9 cellular contexts compared by ENCODE assay signal in the genomic region with DNA sequence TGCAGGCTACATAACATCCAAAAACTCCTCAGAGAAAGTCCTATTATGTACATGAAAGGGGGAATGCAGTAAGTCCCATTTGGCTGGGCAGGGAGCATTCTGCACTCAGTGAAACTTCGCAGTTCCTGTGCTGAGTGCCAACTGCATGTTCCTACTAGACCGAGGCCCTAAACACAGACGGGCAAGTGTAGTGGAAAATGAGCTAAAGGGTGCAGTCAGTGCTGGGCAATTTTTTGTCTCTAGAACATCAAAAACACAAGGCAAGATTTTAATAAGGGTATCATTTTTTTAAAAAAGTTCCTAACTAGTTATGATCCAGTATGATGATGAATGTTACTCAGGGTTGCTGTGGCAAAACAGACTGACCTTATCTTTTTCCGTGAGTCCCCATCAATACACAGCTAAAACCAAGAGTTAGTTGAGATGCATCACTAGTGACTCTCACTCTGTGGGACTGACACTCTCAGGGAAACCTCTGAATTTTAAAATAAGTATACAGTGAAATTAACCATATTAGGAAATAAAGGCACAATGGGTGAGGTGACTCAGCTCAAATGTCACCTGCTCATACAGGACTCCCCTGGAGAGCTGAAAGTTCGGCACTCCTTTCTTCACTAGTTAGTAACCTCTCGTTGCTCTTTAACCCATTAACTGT.
DNase-seq lines count a peak whose midpoint lies in the region; ATAC-seq lines count a peak whose summit lies in the region.
"Had no signal": no experiment of that assay in that cellular context is flagged by ENCODE, and none has a peak within 500 bp of the region (broad histone marks: within the 10 kb centered on the region; RNA-seq: fewer than 3 reads in every experiment).

No MANE protein-coding gene starts in this region.

- DNase-seq in stimulated activated CD4-positive, alpha-beta T cell treated with anti-CD3 and anti-CD28 coated beads, Interleukin-4, amount 100 ng/mL, for 24 hours: peak; percentile 42
- DNase-seq in stimulated activated CD4-positive, alpha-beta T cell treated with anti-CD3 and anti-CD28 coated beads, Interleukin-4, amount 100 ng/mL, for 4 hours: no peak
- no peak for DNase-seq in activated T-helper 2 cell treated with anti-CD3 and anti-CD28 coated beads, Interferon-gamma antibody, Interleukin-2, Interleukin-4, amounts not matched to agents 10 μg/mL and 5 μg/mL and 100 μg/mL, durations not matched to agents 14 hours and 24 hours and 36 hours (ENCODE audit: low spot score)
- DNase-seq in iPS-NIHi11 (ENCODE audit: low spot score): peak; percentile 26
- DNase-seq in aorta: peak; percentile 78
- no peak for DNase-seq in HUDEP-2 (lab: John Stamatoyannopoulos, UW; ENCODE audit: unreplicated experiment in 76 of 76)
- DNase-seq in SHP77 treated with DMSO at 0.1 percent for 48 hours (lab: John Stamatoyannopoulos, UW): no peak
- DNase-seq: NCI-H1417 had no signal

- H3K27ac Mint-ChIP-seq in activated T-helper 2 cell treated with anti-CD3 and anti-CD28 coated beads, Interferon-gamma antibody, Interleukin-2, Interleukin-4, amounts not matched to agents 10 μg/mL and 5 μg/mL and 100 μg/mL, durations not matched to agents 14 hours and 24 hours and 36 hours: peak overlapping the region; percentile 90

- intact Hi-C loops in activated T-helper 2 cell treated with anti-CD3 and anti-CD28 coated beads, Interferon-gamma antibody, Interleukin-2, Interleukin-4, amounts not matched to agents 10 μg/mL and 5 μg/mL and 100 μg/mL, durations not matched to agents 14 hours and 24 hours and 36 hours (cut with micrococcal nuclease): loop anchor here (1.0 to 5.0 kb wide), 9 partner anchors 8 to 722 kb away; partner anchors contain the start of genes EDEM3 and IVNS1ABP
- intact Hi-C loops in aorta (cut with DNase I): loop anchor here (5.0 kb wide), 2 partner anchors 55 to 90 kb away; partner anchors contain the start of gene NIBAN1 (in 2 of the 2)

- H3K36me3 Mint-ChIP-seq in activated T-helper 2 cell treated with anti-CD3 and anti-CD28 coated beads, Interferon-gamma antibody, Interleukin-2, Interleukin-4, amounts not matched to agents 10 μg/mL and 5 μg/mL and 100 μg/mL, durations not matched to agents 14 hours and 24 hours and 36 hours (ENCODE audit: low read depth): peaks cover 42% of the 10 kb centered on the region

- peaks cover 7 to 14% of the 10 kb centered on the region in 2 donors for H3K4me1 ChIP-seq in aorta (ENCODE audit: control insufficient read depth in 1 of 2, insufficient read depth in 2 of 2, low read length in 2 of 2)

- no peaks in the 10 kb centered on the region for H3K9me3 Mint-ChIP-seq in activated T-helper 2 cell treated with anti-CD3 and anti-CD28 coated beads, Interferon-gamma antibody, Interleukin-2, Interleukin-4, amounts not matched to agents 10 μg/mL and 5 μg/mL and 100 μg/mL, durations not matched to agents 14 hours and 24 hours and 36 hours

- ATAC-seq in aorta (ENCODE audit: low FRiP score) (peak; percentile 88), HG03135 (IDR thresholded peaks at IDR 0.05; ENCODE audit: unreplicated experiment) (no peak)

- H3K4me3 ChIP-seq in aorta (ENCODE audit: low read length in 2 of 2): no peak overlapping the region

- H3K4me3 Mint-ChIP-seq in activated T-helper 2 cell treated with anti-CD3 and anti-CD28 coated beads, Interferon-gamma antibody, Interleukin-2, Interleukin-4, amounts not matched to agents 10 μg/mL and 5 μg/mL and 100 μg/mL, durations not matched to agents 14 hours and 24 hours and 36 hours (ENCODE audit: low read depth): peak overlapping the region; percentile 1

- H3K4me1 Mint-ChIP-seq in activated T-helper 2 cell treated with anti-CD3 and anti-CD28 coated beads, Interferon-gamma antibody, Interleukin-2, Interleukin-4, amounts not matched to agents 10 μg/mL and 5 μg/mL and 100 μg/mL, durations not matched to agents 14 hours and 24 hours and 36 hours (ENCODE audit: low read depth): peaks cover 31% of the 10 kb centered on the region

- peaks cover 5% of the 10 kb centered on the region for H3K27me3 Mint-ChIP-seq in activated T-helper 2 cell treated with anti-CD3 and anti-CD28 coated beads, Interferon-gamma antibody, Interleukin-2, Interleukin-4, amounts not matched to agents 10 μg/mL and 5 μg/mL and 100 μg/mL, durations not matched to agents 14 hours and 24 hours and 36 hours (ENCODE audit: low read depth)

- no peaks in the 10 kb centered on the region for H3K27me3 ChIP-seq in aorta (ENCODE audit: control insufficient read depth in 1 of 2, insufficient read depth in 2 of 2, low read length in 1 of 2)

- H3K9me3 ChIP-seq in aorta (ENCODE audit: control insufficient read depth, low read length): no peaks in the 10 kb centered on the region

- H3K36me3 ChIP-seq in aorta (ENCODE audit: control insufficient read depth in 1 of 2, insufficient read depth in 2 of 2, low read length in 1 of 2): no peaks in the 10 kb centered on the region

- H3K27ac ChIP-seq in aorta (ENCODE audit: low read depth in 1 of 2, low read length in 2 of 2): peak overlapping the region; percentile 97 to 99

- WGBS in aorta, 2 donors: 4 to 8% methylated on average over 6 of the region's 6 CpGs

Comparison
In these comparisons a context has a peak if more than half of its experiments do, and no peak if none do; other contexts are left out.
1. DNase-seq: peak in stimulated activated CD4-positive, alpha-beta T cell treated with anti-CD3 and anti-CD28 coated beads, Interleukin-4, amount 100 ng/mL, for 24 hours (single experiment), iPS-NIHi11 (single experiment) and aorta (2 of 2); none in stimulated activated CD4-positive, alpha-beta T cell treated with anti-CD3 and anti-CD28 coated beads, Interleukin-4, amount 100 ng/mL, for 4 hours (0 of 2), activated T-helper 2 cell treated with anti-CD3 and anti-CD28 coated beads, Interferon-gamma antibody, Interleukin-2, Interleukin-4, amounts not matched to agents 10 μg/mL and 5 μg/mL and 100 μg/mL, durations not matched to agents 14 hours and 24 hours and 36 hours (single experiment), HUDEP-2 (0 of 76) and SHP77 treated with DMSO at 0.1 percent for 48 hours (single experiment).